In the genomic region with DNA sequence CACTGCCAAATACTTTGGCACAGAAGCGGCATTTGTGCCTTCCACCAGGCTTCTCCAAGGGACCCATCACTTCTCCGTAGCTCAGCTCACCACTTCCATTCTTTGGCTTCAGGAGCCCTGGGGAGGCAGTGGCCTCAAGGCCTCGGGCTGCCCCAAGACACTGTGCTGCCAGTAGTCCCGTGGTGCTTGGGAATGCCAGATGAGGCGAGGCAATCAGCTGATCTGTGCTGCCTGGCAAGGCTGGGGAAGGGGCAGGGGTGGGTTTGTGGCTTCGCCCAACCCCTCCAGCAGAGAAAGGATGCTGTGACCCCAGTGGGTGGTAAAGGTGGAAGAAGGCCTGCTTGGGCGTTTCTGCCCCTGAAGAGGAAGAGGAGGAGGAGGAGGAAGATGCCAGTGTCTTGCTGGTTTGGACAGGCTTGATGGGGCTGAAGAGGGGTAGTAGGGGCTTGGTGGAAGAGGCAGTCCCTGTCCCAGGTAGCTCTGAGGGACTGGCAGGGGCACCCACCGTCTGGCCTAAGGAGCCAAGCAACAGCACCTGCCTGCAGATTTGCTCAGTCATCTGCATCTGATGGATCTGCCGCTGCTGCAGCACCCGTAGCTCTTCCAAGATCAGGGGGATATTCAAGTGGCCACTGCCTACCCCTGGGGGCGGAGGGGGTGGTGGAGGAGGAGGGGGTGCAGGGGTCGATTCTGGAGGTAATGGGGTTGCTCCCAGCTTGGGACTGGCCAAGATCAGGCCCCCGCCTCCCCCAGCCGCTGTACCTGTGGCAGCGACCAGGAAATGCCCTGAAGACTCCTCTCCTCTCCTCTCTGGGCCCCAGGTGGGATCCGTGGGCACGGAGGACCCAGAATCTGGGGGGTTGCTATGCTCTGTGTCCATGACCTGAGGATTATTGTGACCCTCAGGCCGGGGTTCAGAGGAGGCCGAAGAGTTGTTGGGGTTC, we compare ENCODE assay signal across 11 cellular contexts. TPM values are rescaled to one million over a fixed set of nuclear protein-coding genes. Genes with fewer than 3 reads are reported as not detected.
DNase-seq lines count a peak whose midpoint lies in the region; ATAC-seq and TF ChIP-seq lines count a peak whose summit lies in the region.
"Had no signal": no experiment of that assay in that cellular context is flagged by ENCODE, and none has a peak within 500 bp of the region (broad histone marks: within the 10 kb centered on the region; RNA-seq: fewer than 3 reads in every experiment).

No MANE protein-coding gene starts in this region.

- in situ Hi-C loops in G401 (cut with HindIII; ENCODE audit: low sequenced_read_pairs), result no loop called here

- H3K9me2 ChIP-seq in OCI-LY7 (ENCODE audit: insufficient read depth, low read length), result no peaks in the 10 kb centered on the region

- TF ChIP-seq CTCF in CD4-positive, alpha-beta T cell (IDR thresholded peaks at IDR 0.05), result no peak
- TF ChIP-seq CTCF in OCI-LY7 (conservative IDR thresholded peaks at IDR 0.05; ENCODE audit: low read length) (no peak), epithelial cell of esophagus (IDR thresholded peaks at IDR 0.05; ENCODE audit: insufficient read depth, low read depth, low read length, missing control alignments) (no peak), osteoblast (IDR thresholded peaks at IDR 0.05; ENCODE audit: extremely low read depth, low read depth, low read length) (no peak)

- H3K9me3 ChIP-seq in CD4-positive, alpha-beta T cell (ENCODE audit: control insufficient read depth, low read length), result no peaks in the 10 kb centered on the region
- H3K9me3 ChIP-seq in OCI-LY7 (ENCODE audit: low read length) (no peaks in the 10 kb centered on the region), osteoblast (ENCODE audit: low read depth, low read length) (no peaks in the 10 kb centered on the region)

- H3K79me2 ChIP-seq in OCI-LY7 (ENCODE audit: insufficient read depth, low read depth, low read length) (no peaks in the 10 kb centered on the region), osteoblast (ENCODE audit: insufficient read depth, low read length) (no peaks in the 10 kb centered on the region)

- POLR2A ChIA-PET in CD4-positive, alpha-beta T cell (lab: Charles Lee), result interaction anchor here (3.0 to 5.3 kb wide), 2 partner anchors 13 to 69 kb away, joined by 16 to 54 read pairs; partner anchors contain the start of genes CHD8 and METTL3
- POLR2A ChIA-PET in OCI-LY7 (lab: Charles Lee), result interaction anchor here (3.3 kb wide), 1 partner anchor 10 kb away, joined by 33 read pairs; no protein-coding TSS in a partner anchor

- peak overlapping the region; percentile 83 for H3K4me3 ChIP-seq in OCI-LY7 (ENCODE audit: low read depth, low read length, poor library complexity, severe bottlenecking)
- H3K4me3 ChIP-seq in epithelial cell of esophagus (ENCODE audit: low read length), result peak overlapping the region; percentile 62
- H3K4me3 ChIP-seq in osteoblast (ENCODE audit: insufficient read depth, low read length), result peak overlapping the region; percentile 76

- H2AFZ ChIP-seq in OCI-LY7 (ENCODE audit: low read length), result no peak overlapping the region
- H2AFZ ChIP-seq in osteoblast (ENCODE audit: low read length), result no peak overlapping the region

- no TSS peak for BruUV-seq in OCI-LY7 (replicated peaks; lab: Mats Ljungman, UMichigan)

- H4K20me1 ChIP-seq in OCI-LY7 (ENCODE audit: insufficient read depth, low read length), result no peaks in the 10 kb centered on the region
- no peaks in the 10 kb centered on the region for H4K20me1 ChIP-seq in osteoblast (ENCODE audit: insufficient read depth, low read length)

- no peak overlapping the region for H3K27ac ChIP-seq in CD4-positive, alpha-beta T cell (ENCODE audit: low read depth, low read length)
- H3K27ac ChIP-seq in OCI-LY7 (ENCODE audit: low read depth, low read length, poor library complexity, severe bottlenecking) (no peak overlapping the region), osteoblast (ENCODE audit: low read depth, low read length) (no peak overlapping the region)

- H3K9me3 Mint-ChIP-seq in CD4-positive, alpha-beta T cell, result no peaks in the 10 kb centered on the region

- ATAC-seq in CD4-positive, alpha-beta T cell (ENCODE audit: poor library complexity), result no peak
- ATAC-seq in GM19395 (IDR thresholded peaks at IDR 0.05; ENCODE audit: unreplicated experiment) (no peak), GM18520 (IDR thresholded peaks at IDR 0.05; ENCODE audit: unreplicated experiment) (no peak)

- peaks cover 44% of the 10 kb centered on the region for H3K4me1 ChIP-seq in OCI-LY7 (ENCODE audit: insufficient read depth, low read length, poor library complexity, severe bottlenecking)
- peaks cover 14% of the 10 kb centered on the region for H3K4me1 ChIP-seq in osteoblast (ENCODE audit: insufficient read depth, low read length)

- H3K4me1 Mint-ChIP-seq in CD4-positive, alpha-beta T cell (ENCODE audit: low read depth), result peaks cover 22% of the 10 kb centered on the region

- no peaks in the 10 kb centered on the region for H3K36me3 ChIP-seq in OCI-LY7 (ENCODE audit: insufficient read depth, low read length)
- no peaks in the 10 kb centered on the region for H3K36me3 ChIP-seq in osteoblast (ENCODE audit: insufficient read depth, low read length)

- peak overlapping the region; percentile 55 for H3K27ac Mint-ChIP-seq in CD4-positive, alpha-beta T cell

- intact Hi-C loops in CD4-positive, alpha-beta T cell (cut with DNase I, micrococcal nuclease), result no loop called here
- intact Hi-C loops in OCI-LY7 (cut with micrococcal nuclease; ENCODE audit: unreplicated experiment), result no loop called here

- H3K4me2 ChIP-seq in OCI-LY7 (ENCODE audit: low read length), result peak overlapping the region; percentile 80
- peak overlapping the region; percentile 79 for H3K4me2 ChIP-seq in osteoblast (ENCODE audit: insufficient read depth, low read length)

- H3K27me3 Mint-ChIP-seq in CD4-positive, alpha-beta T cell, result no peaks in the 10 kb centered on the region

- H3K4me3 Mint-ChIP-seq in CD4-positive, alpha-beta T cell, result peak overlapping the region; percentile 96

- no peak for DNase-seq in CD4-positive, alpha-beta T cell
- DNase-seq in OCI-LY7 (ENCODE audit: low spot score), result no peak
- no peak for DNase-seq in epithelial cell of esophagus (ENCODE audit: low read depth)
- peak; percentile 43 for DNase-seq in osteoblast (ENCODE audit: insufficient read length, low spot score, missing footprints)
- DNase-seq in G401 (ENCODE audit: low spot score), result no peak
- DNase-seq in putamen (ENCODE audit: low spot score), result no peak
- DNase-seq: activated CD4-positive, CD25-positive, alpha-beta regulatory T cell; NCI-H1694 had no signal

- CTCF ChIA-PET in CD4-positive, alpha-beta T cell (lab: Charles Lee), result no interaction called here
- CTCF ChIA-PET in OCI-LY7 (lab: Charles Lee; ENCODE audit: unreplicated experiment), result interaction anchor here (0.6 to 1.1 kb wide), 2 partner anchors 69 to 1180 kb away, joined by 3 to 5 read pairs; partner anchors contain the start of gene CHD8

- H3K27me3 ChIP-seq in CD4-positive, alpha-beta T cell (ENCODE audit: control insufficient read depth, insufficient read depth, low read length), result no peaks in the 10 kb centered on the region
- peaks cover 9% of the 10 kb centered on the region for H3K27me3 ChIP-seq in osteoblast (ENCODE audit: insufficient read depth, low read length)

- H3K36me3 Mint-ChIP-seq in CD4-positive, alpha-beta T cell (ENCODE audit: low read depth), result no peaks in the 10 kb centered on the region

RNA-seq across cellular contexts. Expression of gene SALL2, which starts 1.3 kb away (rescaled TPM):
- 1 to 10 TPM; 2.8 to 2.9 TPM for total RNA-seq in CD4-positive, alpha-beta T cell
- 7.9 and 8.2 TPM in 2 replicates for total RNA-seq in OCI-LY7 (2014; rRNA removed; shearing (Covaris generic))
- total RNA-seq in OCI-LY7 (2022) (12.9 and 15.9 TPM in 2 replicates), osteoblast (2.9 and 3.3 TPM in 2 replicates)
- 15.0 and 15.3 TPM in 2 replicates for total RNA-seq in G401 (2014; rRNA removed; shearing (Covaris generic))

RNA-seq across cellular contexts. Expression of gene METTL3, which starts 13.7 kb away (rescaled TPM):
- total RNA-seq in CD4-positive, alpha-beta T cell, result 10 to 100 TPM; 31.9 to 34.5 TPM
- 118 and 145 TPM in 2 replicates for total RNA-seq in OCI-LY7 (2014; rRNA removed; shearing (Covaris generic))
- 101 and 105 TPM in 2 replicates for total RNA-seq in OCI-LY7 (2022)
- 30.4 and 30.9 TPM in 2 replicates for total RNA-seq in osteoblast
- 75.0 and 77.5 TPM in 2 replicates for total RNA-seq in G401 (2014; rRNA removed; shearing (Covaris generic))

RNA-seq across cellular contexts. Expression of gene TOX4, which starts 47.9 kb away (rescaled TPM):
- 10 to 100 TPM; 70.9 to 77.4 TPM for total RNA-seq in CD4-positive, alpha-beta T cell
- total RNA-seq in OCI-LY7 (2014; rRNA removed; shearing (Covaris generic)), result 17.6 and 26.1 TPM in 2 replicates
- total RNA-seq in OCI-LY7 (2022) (56.2 and 65.4 TPM in 2 replicates), osteoblast (37.6 and 46.3 TPM in 2 replicates)
- 45.6 and 56.6 TPM in 2 replicates for total RNA-seq in G401 (2014; rRNA removed; shearing (Covaris generic))

RNA-seq across cellular contexts. Expression of gene RAB2B, which starts 48.1 kb away (rescaled TPM):
- total RNA-seq in CD4-positive, alpha-beta T cell, result 10 to 100 TPM; 21.1 to 23.9 TPM
- 14.4 and 14.5 TPM in 2 replicates for total RNA-seq in OCI-LY7 (2014; rRNA removed; shearing (Covaris generic))
- total RNA-seq in OCI-LY7 (2022) (18.7 and 24.2 TPM in 2 replicates), osteoblast (25.0 and 27.4 TPM in 2 replicates)
- total RNA-seq in G401 (2014; rRNA removed; shearing (Covaris generic)), result 9.0 and 13.4 TPM in 2 replicates

RNA-seq across cellular contexts. Expression of gene OR10G3, which starts 55.0 kb away (rescaled TPM):
- not detected for total RNA-seq in CD4-positive, alpha-beta T cell
- total RNA-seq in OCI-LY7 (2014; rRNA removed; shearing (Covaris generic)), result not detected in 2 replicates
- not detected in 2 replicates for total RNA-seq in OCI-LY7 (2022)
- not detected in 2 replicates for total RNA-seq in osteoblast
- not detected in 2 replicates for total RNA-seq in G401 (2014; rRNA removed; shearing (Covaris generic))
- total RNA-seq: esophagus mucosa had no signal
